In the genomic region with DNA sequence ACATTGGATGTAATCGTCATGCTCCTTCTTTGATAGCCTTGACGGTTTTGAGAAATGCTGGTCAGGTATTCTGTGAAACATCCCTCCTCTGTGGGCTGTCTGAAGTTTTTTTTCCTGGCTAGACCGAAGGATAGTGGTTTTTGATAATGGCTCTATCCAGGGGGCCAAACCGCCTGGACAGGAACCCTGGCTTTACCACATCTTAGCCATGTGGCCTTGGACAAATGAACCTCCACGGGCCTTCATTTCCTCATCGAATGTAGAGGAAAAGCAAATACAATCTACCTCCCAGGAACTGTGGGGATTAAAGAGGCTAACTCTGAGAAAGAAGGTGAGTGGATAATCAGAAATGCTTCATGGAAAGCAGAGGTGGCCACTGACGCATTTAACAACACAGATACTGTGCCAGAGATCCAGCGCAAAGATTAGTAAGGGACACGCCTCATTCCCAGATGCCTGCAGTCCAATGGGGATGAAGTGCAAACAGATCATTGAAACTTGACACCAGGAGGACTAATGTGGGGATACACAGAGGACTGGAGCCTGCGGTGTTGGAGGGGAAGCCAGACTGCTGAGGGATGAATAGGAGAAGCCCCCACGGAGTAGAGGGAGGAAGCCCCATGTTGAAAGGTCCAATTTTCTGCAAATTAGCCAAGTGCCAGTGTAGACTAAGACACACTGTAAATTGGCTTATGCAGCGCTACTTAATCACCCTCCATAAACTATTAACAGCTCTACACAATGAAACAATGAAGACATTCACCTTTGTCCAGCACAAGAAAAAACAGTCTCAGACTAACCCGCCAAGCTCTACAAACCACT, we compare ENCODE assay signal across 2 cellular contexts.
A peak's percentile ranks its signal among the peaks of the same experiment; 100 is the strongest.
TF ChIP-seq lines count a peak whose summit lies in the region.

No MANE protein-coding gene starts in this region.

TF ChIP-seq in WTC11, 78 proteins besides CTCF, POLR2A, EP300 and RAD21 (continued from another document):
- TF ChIP-seq, protein P1, sequence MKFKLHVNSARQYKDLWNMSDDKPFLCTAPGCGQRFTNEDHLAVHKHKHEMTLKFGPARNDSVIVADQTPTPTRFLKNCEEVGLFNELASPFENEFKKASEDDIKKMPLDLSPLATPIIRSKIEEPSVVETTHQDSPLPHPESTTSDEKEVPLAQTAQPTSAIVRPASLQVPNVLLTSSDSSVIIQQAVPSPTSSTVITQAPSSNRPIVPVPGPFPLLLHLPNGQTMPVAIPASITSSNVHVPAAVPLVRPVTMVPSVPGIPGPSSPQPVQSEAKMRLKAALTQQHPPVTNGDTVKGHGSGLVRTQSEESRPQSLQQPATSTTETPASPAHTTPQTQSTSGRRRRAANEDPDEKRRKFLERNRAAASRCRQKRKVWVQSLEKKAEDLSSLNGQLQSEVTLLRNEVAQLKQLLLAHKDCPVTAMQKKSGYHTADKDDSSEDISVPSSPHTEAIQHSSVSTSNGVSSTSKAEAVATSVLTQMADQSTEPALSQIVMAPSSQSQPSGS (CRISPR knock-in tag; IDR thresholded peaks at IDR 0.05; ENCODE audit: borderline replicate concordance, low read depth) = no peak
- TF ChIP-seq, protein P2, sequence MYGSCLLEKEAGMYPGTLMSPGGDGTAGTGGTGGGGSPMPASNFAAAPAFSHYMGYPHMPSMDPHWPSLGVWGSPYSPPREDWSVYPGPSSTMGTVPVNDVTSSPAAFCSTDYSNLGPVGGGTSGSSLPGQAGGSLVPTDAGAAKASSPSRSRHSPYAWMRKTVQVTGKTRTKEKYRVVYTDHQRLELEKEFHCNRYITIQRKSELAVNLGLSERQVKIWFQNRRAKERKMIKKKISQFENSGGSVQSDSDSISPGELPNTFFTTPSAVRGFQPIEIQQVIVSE (CRISPR knock-in tag; IDR thresholded peaks at IDR 0.05; ENCODE audit: borderline replicate concordance) = no peak
- TF ChIP-seq ZNF671 (CRISPR knock-in tag; IDR thresholded peaks at IDR 0.05) = no peak

TF ChIP-seq in HepG2, 621 proteins besides CTCF, POLR2A, EP300 and RAD21 (continued from another document and continues in another):
- TF ChIP-seq CREB1 (IDR thresholded peaks at IDR 0.05) (no peak), CREB1 (CRISPR knock-in tag; IDR thresholded peaks at IDR 0.05) (peak; percentile 24; the same call in 1 of the 2 replicates), ZMYM4 (CRISPR knock-in tag; IDR thresholded peaks at IDR 0.05) (peak; percentile 56), ATF1 (CRISPR knock-in tag; IDR thresholded peaks at IDR 0.05) (peak; percentile 26; the same call in 1 of the 2 replicates), SALL1 (CRISPR knock-in tag; IDR thresholded peaks at IDR 0.05) (peak; percentile 45; the same call in 1 of the 2 replicates), CCAR2 (optimal IDR thresholded peaks at IDR 0.05; ENCODE audit: low read depth, low read length) (no peak), HNF4A (CRISPR knock-in tag; IDR thresholded peaks at IDR 0.05) (peak; percentile 40), SOX6 (IDR thresholded peaks at IDR 0.05) (no peak), SOX6 (CRISPR knock-in tag; IDR thresholded peaks at IDR 0.05) (peak; percentile 32; the same call in 1 of the 2 replicates), NFYB (CRISPR knock-in tag; IDR thresholded peaks at IDR 0.05) (peak; percentile 75), JDP2 (CRISPR knock-in tag; IDR thresholded peaks at IDR 0.05; ENCODE audit: borderline replicate concordance) (no peak), ZNF354B (CRISPR knock-in tag; IDR thresholded peaks at IDR 0.05) (no peak), IKZF4 (CRISPR knock-in tag; IDR thresholded peaks at IDR 0.05; ENCODE audit: borderline replicate concordance, low read depth, not compliant biosample characterization) (no peak), FOSL2 (CRISPR knock-in tag; IDR thresholded peaks at IDR 0.05) (peak; percentile 24; the same call in 1 of the 2 replicates), FOXA3 (CRISPR knock-in tag; IDR thresholded peaks at IDR 0.05) (0 out of 2 replicates have a peak, but pooled peaks have one; percentile 35), TEAD3 (CRISPR knock-in tag; optimal IDR thresholded peaks at IDR 0.05; ENCODE audit: borderline replicate concordance) (peak; percentile 45), FOXO1 (CRISPR knock-in tag; IDR thresholded peaks at IDR 0.05) (no peak), NFYC (CRISPR knock-in tag; IDR thresholded peaks at IDR 0.05) (peak; percentile 67), KDM5A (IDR thresholded peaks at IDR 0.05; ENCODE audit: borderline replicate concordance, low read length) (no peak), ZNF7 (CRISPR knock-in tag; IDR thresholded peaks at IDR 0.05) (no peak), ZNF766 (CRISPR knock-in tag; IDR thresholded peaks at IDR 0.05; ENCODE audit: borderline replicate concordance) (no peak), SMYD3 (CRISPR knock-in tag; IDR thresholded peaks at IDR 0.05) (no peak), NCOA2 (CRISPR knock-in tag; IDR thresholded peaks at IDR 0.05) (0 out of 2 replicates have a peak, but pooled peaks have one; percentile 25), ERF (CRISPR knock-in tag; IDR thresholded peaks at IDR 0.05) (no peak), ZBTB1 (CRISPR knock-in tag; IDR thresholded peaks at IDR 0.05; ENCODE audit: borderline replicate concordance) (no peak), ZNF263 (CRISPR knock-in tag; IDR thresholded peaks at IDR 0.05) (peak; percentile 97), EEA1 (CRISPR knock-in tag; IDR thresholded peaks at IDR 0.05; ENCODE audit: borderline replicate concordance) (no peak), SOX5 (CRISPR knock-in tag; IDR thresholded peaks at IDR 0.05; ENCODE audit: borderline replicate concordance) (peak; percentile 28; the same call in 1 of the 2 replicates), ARNT2 (CRISPR knock-in tag; IDR thresholded peaks at IDR 0.05; ENCODE audit: low read depth) (no peak), SIX1 (CRISPR knock-in tag; IDR thresholded peaks at IDR 0.05; ENCODE audit: borderline replicate concordance) (peak; percentile 99), MIXL1 (CRISPR knock-in tag; IDR thresholded peaks at IDR 0.05) (0 out of 2 replicates have a peak, but pooled peaks have one; percentile 47), BCL6 (CRISPR knock-in tag; IDR thresholded peaks at IDR 0.05) (peak; percentile 64), SIX4 (CRISPR knock-in tag; IDR thresholded peaks at IDR 0.05) (peak; percentile 99), FOXA1 (IDR thresholded peaks at IDR 0.05) (no peak), FOXA1 (CRISPR knock-in tag; IDR thresholded peaks at IDR 0.05) (peak; percentile 48)
- TF ChIP-seq, protein P3, sequence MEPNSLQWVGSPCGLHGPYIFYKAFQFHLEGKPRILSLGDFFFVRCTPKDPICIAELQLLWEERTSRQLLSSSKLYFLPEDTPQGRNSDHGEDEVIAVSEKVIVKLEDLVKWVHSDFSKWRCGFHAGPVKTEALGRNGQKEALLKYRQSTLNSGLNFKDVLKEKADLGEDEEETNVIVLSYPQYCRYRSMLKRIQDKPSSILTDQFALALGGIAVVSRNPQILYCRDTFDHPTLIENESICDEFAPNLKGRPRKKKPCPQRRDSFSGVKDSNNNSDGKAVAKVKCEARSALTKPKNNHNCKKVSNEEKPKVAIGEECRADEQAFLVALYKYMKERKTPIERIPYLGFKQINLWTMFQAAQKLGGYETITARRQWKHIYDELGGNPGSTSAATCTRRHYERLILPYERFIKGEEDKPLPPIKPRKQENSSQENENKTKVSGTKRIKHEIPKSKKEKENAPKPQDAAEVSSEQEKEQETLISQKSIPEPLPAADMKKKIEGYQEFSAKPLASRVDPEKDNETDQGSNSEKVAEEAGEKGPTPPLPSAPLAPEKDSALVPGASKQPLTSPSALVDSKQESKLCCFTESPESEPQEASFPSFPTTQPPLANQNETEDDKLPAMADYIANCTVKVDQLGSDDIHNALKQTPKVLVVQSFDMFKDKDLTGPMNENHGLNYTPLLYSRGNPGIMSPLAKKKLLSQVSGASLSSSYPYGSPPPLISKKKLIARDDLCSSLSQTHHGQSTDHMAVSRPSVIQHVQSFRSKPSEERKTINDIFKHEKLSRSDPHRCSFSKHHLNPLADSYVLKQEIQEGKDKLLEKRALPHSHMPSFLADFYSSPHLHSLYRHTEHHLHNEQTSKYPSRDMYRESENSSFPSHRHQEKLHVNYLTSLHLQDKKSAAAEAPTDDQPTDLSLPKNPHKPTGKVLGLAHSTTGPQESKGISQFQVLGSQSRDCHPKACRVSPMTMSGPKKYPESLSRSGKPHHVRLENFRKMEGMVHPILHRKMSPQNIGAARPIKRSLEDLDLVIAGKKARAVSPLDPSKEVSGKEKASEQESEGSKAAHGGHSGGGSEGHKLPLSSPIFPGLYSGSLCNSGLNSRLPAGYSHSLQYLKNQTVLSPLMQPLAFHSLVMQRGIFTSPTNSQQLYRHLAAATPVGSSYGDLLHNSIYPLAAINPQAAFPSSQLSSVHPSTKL (CRISPR knock-in tag; IDR thresholded peaks at IDR 0.05) = peak; percentile 51
- TF ChIP-seq, protein P4, sequence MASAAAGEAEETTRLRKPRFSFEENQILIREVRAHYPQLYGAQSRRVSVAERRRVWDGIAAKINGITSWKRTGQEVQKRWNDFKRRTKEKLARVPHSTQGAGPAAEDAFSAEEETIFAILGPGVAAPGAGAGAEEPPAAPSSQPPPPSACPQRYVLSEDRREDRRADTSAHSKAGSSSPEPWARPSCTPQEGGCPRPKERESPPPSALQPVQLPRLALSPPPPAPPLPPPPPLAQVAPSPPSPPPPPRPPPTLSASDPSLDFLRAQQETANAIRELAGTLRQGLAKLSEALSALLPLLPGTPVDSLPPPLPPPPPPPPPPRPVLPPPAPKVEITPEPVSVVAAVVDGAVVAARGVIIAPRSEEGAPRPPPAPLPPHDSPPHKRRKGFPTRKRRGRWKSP (CRISPR knock-in tag; IDR thresholded peaks at IDR 0.05) = peak; percentile 55; the same call in 1 of the 2 replicates
- TF ChIP-seq, protein P5, sequence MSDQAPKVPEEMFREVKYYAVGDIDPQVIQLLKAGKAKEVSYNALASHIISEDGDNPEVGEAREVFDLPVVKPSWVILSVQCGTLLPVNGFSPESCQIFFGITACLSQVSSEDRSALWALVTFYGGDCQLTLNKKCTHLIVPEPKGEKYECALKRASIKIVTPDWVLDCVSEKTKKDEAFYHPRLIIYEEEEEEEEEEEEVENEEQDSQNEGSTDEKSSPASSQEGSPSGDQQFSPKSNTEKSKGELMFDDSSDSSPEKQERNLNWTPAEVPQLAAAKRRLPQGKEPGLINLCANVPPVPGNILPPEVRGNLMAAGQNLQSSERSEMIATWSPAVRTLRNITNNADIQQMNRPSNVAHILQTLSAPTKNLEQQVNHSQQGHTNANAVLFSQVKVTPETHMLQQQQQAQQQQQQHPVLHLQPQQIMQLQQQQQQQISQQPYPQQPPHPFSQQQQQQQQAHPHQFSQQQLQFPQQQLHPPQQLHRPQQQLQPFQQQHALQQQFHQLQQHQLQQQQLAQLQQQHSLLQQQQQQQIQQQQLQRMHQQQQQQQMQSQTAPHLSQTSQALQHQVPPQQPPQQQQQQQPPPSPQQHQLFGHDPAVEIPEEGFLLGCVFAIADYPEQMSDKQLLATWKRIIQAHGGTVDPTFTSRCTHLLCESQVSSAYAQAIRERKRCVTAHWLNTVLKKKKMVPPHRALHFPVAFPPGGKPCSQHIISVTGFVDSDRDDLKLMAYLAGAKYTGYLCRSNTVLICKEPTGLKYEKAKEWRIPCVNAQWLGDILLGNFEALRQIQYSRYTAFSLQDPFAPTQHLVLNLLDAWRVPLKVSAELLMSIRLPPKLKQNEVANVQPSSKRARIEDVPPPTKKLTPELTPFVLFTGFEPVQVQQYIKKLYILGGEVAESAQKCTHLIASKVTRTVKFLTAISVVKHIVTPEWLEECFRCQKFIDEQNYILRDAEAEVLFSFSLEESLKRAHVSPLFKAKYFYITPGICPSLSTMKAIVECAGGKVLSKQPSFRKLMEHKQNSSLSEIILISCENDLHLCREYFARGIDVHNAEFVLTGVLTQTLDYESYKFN (CRISPR knock-in tag; conservative IDR thresholded peaks at IDR 0.05) = 0 out of 2 replicates have a peak, but pooled peaks have one; percentile 31
- TF ChIP-seq, protein P6, sequence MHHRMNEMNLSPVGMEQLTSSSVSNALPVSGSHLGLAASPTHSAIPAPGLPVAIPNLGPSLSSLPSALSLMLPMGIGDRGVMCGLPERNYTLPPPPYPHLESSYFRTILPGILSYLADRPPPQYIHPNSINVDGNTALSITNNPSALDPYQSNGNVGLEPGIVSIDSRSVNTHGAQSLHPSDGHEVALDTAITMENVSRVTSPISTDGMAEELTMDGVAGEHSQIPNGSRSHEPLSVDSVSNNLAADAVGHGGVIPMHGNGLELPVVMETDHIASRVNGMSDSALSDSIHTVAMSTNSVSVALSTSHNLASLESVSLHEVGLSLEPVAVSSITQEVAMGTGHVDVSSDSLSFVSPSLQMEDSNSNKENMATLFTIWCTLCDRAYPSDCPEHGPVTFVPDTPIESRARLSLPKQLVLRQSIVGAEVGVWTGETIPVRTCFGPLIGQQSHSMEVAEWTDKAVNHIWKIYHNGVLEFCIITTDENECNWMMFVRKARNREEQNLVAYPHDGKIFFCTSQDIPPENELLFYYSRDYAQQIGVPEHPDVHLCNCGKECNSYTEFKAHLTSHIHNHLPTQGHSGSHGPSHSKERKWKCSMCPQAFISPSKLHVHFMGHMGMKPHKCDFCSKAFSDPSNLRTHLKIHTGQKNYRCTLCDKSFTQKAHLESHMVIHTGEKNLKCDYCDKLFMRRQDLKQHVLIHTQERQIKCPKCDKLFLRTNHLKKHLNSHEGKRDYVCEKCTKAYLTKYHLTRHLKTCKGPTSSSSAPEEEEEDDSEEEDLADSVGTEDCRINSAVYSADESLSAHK (CRISPR knock-in tag; IDR thresholded peaks at IDR 0.05; ENCODE audit: borderline replicate concordance) = no peak
- TF ChIP-seq, protein P7, sequence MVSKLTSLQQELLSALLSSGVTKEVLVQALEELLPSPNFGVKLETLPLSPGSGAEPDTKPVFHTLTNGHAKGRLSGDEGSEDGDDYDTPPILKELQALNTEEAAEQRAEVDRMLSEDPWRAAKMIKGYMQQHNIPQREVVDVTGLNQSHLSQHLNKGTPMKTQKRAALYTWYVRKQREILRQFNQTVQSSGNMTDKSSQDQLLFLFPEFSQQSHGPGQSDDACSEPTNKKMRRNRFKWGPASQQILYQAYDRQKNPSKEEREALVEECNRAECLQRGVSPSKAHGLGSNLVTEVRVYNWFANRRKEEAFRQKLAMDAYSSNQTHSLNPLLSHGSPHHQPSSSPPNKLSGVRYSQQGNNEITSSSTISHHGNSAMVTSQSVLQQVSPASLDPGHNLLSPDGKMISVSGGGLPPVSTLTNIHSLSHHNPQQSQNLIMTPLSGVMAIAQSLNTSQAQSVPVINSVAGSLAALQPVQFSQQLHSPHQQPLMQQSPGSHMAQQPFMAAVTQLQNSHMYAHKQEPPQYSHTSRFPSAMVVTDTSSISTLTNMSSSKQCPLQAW (CRISPR knock-in tag; IDR thresholded peaks at IDR 0.05) = peak; percentile 42; the same call in 1 of the 2 replicates
- TF ChIP-seq, protein P8, sequence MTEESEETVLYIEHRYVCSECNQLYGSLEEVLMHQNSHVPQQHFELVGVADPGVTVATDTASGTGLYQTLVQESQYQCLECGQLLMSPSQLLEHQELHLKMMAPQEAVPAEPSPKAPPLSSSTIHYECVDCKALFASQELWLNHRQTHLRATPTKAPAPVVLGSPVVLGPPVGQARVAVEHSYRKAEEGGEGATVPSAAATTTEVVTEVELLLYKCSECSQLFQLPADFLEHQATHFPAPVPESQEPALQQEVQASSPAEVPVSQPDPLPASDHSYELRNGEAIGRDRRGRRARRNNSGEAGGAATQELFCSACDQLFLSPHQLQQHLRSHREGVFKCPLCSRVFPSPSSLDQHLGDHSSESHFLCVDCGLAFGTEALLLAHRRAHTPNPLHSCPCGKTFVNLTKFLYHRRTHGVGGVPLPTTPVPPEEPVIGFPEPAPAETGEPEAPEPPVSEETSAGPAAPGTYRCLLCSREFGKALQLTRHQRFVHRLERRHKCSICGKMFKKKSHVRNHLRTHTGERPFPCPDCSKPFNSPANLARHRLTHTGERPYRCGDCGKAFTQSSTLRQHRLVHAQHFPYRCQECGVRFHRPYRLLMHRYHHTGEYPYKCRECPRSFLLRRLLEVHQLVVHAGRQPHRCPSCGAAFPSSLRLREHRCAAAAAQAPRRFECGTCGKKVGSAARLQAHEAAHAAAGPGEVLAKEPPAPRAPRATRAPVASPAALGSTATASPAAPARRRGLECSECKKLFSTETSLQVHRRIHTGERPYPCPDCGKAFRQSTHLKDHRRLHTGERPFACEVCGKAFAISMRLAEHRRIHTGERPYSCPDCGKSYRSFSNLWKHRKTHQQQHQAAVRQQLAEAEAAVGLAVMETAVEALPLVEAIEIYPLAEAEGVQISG (CRISPR knock-in tag; IDR thresholded peaks at IDR 0.05) = peak; percentile 23; the same call in 1 of the 2 replicates
